ENCODE assay signal across 18 cellular contexts in the genomic region with DNA sequence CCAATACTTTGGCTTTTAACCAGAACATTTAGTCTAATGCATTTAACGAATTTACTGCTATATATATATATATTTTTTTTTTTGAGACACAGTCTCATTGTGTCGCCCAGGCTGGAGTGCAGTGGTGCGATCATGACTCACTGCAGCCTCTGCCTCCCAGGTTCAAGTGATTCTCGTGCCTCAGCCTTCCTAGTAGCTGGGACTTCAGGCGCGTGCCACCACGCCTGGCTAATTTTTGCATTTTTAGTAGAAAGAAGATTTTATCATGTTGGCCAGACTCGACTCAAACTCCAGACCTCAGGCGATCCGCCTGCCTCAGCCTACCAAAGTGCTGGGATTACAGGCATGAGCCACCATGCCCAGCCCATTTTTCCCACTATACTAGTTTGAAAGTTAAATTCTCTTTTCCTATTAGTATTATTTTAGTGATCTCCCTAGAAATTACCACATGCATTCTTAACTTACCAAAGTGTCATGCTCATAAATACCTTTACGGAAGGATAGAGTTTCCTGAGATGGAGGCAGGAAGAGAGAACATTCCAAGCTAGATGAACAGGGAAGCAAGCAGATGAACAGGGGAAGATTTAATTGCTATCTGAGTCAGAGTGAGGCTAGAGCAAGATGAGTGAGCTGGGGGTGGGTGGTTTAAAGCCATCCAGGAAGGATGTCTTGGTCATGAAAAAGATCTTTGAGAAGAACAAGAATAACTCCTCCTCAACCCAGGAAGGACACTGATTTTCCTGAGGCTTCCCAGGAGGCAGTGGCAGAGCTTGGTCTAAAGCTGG. TPM values are rescaled to one million over a fixed set of nuclear protein-coding genes. Genes with fewer than 3 reads are reported as not detected.
DNase-seq lines count a peak whose midpoint lies in the region; ATAC-seq, FAIRE-seq and TF ChIP-seq lines count a peak whose summit lies in the region.
"Had no signal": no experiment of that assay in that cellular context is flagged by ENCODE, and none has a peak within 500 bp of the region (broad histone marks: within the 10 kb centered on the region; RNA-seq: fewer than 3 reads in every experiment).

No MANE protein-coding gene starts in this region.

- DNase-seq in AG08395 (ENCODE audit: low spot score) (peak; percentile 72), HTR-8/SVneo (ENCODE audit: insufficient read length, low spot score) (peak; percentile 45), bronchial epithelial cell (ENCODE audit: low read depth) (peak; percentile 55), mesenteric fat pad (ENCODE audit: low spot score) (peak; percentile 62), GM13976 (ENCODE audit: low spot score) (no peak), erythroblast (lab: John Stamatoyannopoulos, UW) (no peak), SW 1271 (lab: John Stamatoyannopoulos, UW) (no peak)
- DNase-seq: activated CD4-positive, alpha-beta T cell treated with anti-CD3 and anti-CD28 coated beads for 1 hour; Calu3; cerebellar nuclear complex; heart left ventricle; NCI-H1105 treated with DMSO at 0.1 percent for 48 hours; NCI-H446 treated with DMSO at 0.1 percent for 48 hours; OCI-M1; stimulated activated CD4-positive, alpha-beta T cell treated with anti-CD3 and anti-CD28 coated beads, Interleukin-1b, Interleukin-23, amount 100 ng/mL, for 48 hours; transverse colon had no signal

- H3K36me3 ChIP-seq in bronchial epithelial cell (ENCODE audit: control insufficient read depth, insufficient read depth, low read length), result no peaks in the 10 kb centered on the region
- H3K36me3 ChIP-seq: heart left ventricle, transverse colon had no signal

- no peaks in the 10 kb centered on the region for H3K27me3 ChIP-seq in bronchial epithelial cell (ENCODE audit: control insufficient read depth, insufficient read depth, low read length)
- H3K27me3 ChIP-seq: heart left ventricle, transverse colon had no signal

- TF ChIP-seq POLR2A in erythroblast (IDR thresholded peaks at IDR 0.05; ENCODE audit: low read length), result no peak

- FAIRE-seq in HTR-8/SVneo (lab: Jason Lieb, UNC) (no peak), bronchial epithelial cell (lab: Jason Lieb, UNC) (no peak)
- FAIRE-seq: endometrium had no signal

- in situ Hi-C loops in GM13976 (cut with MboI; ENCODE audit: low sequenced_read_pairs, unreplicated experiment), result no loop called here

- TF ChIP-seq CTCF in bronchial epithelial cell (IDR thresholded peaks at IDR 0.05; ENCODE audit: insufficient read depth, low read length, severe bottlenecking) (no peak), GM13976 (IDR thresholded peaks at IDR 0.05; ENCODE audit: borderline replicate concordance, control extremely low read depth, extremely low read depth, insufficient read depth, missing control alignments) (no peak)

- no peak overlapping the region for H3K4me3 ChIP-seq in bronchial epithelial cell (ENCODE audit: low read depth, low read length)
- H3K4me3 ChIP-seq: heart left ventricle, transverse colon had no signal

- ATAC-seq in GM18498 (IDR thresholded peaks at IDR 0.05; ENCODE audit: unreplicated experiment), result no peak
- ATAC-seq: heart left ventricle had no signal

RNA-seq across cellular contexts. Expression of a gene that starts 4.4 kb away (rescaled TPM):
- total RNA-seq in bronchial epithelial cell (26.3 and 31.9 TPM in 2 replicates), mesenteric fat pad (8.3 TPM)

RNA-seq across cellular contexts. Expression of a gene that starts 6.6 kb away (rescaled TPM):
- total RNA-seq in bronchial epithelial cell (59.8 and 66.6 TPM in 2 replicates), mesenteric fat pad (78.7 TPM)

RNA-seq across cellular contexts. Expression of a gene that starts 36.8 kb away (rescaled TPM):
- total RNA-seq in bronchial epithelial cell, result 5.5 and 7.3 TPM in 2 replicates
- 83.3 TPM for total RNA-seq in mesenteric fat pad

RNA-seq across cellular contexts. Expression of a gene that starts 51.5 kb away (rescaled TPM):
- total RNA-seq in bronchial epithelial cell, result 60.8 and 86.9 TPM in 2 replicates
- 125 TPM for total RNA-seq in mesenteric fat pad

Comparison
In these comparisons a context has a peak if more than half of its experiments do, and no peak if none do; other contexts are left out.
1. DNase-seq: peak in AG08395 (single experiment), HTR-8/SVneo (single experiment), bronchial epithelial cell (single experiment) and mesenteric fat pad (single experiment); none in GM13976 (single experiment), erythroblast (0 of 2) and SW 1271 (0 of 2).
2. RNA of a gene that starts 36.8 kb away (total RNA-seq): 83.3 TPM in mesenteric fat pad (single experiment); 5.5 to 7.3 TPM in bronchial epithelial cell; every median in the first group is over 10 times any median in the second.